22 cellular contexts compared by ENCODE assay signal in the genomic region with DNA sequence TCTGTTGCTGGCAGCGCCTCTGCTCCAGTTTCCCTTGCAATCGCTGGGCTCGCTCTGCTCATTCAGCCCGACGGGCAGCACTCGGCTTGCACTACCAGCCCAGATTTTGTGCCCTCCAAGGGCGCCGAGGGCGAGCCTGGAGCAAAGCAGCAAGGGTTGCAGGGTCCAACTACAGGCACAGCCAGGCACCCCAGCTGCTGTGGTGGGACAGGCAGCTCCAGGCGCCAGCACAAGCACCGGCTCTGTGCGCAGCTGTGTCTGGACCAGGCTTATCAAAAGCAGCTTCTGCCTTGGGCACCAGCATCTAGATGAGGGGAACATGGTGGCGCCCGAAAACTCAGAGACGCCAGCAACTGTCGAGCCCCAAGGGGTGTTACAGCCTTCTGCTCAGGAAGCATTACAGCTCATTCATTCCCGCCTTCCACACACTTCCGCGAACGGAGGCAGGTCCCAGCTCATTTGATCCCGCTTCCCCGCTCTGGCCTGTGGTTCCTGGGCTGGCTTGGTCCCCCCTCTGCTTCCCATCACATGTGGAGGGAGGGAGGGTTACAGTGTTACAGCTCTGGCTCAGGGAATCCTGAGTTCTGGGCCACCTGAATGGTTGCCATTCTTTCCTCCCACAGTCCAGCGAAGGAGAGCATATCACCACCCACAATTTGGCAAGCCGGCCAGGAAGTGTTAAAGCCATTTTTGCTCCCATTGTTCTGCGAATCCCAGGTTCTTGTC.
DNase-seq lines count a peak whose midpoint lies in the region; ATAC-seq and TF ChIP-seq lines count a peak whose summit lies in the region.
"Had no signal": no experiment of that assay in that cellular context is flagged by ENCODE, and none has a peak within 500 bp of the region (broad histone marks: within the 10 kb centered on the region; RNA-seq: fewer than 3 reads in every experiment).

No MANE protein-coding gene starts in this region.

- no peaks in the 10 kb centered on the region for H3K9me3 Mint-ChIP-seq in chondrocyte (ENCODE audit: low read depth)
- H3K9me3 Mint-ChIP-seq in stimulated activated effector memory CD8-positive, alpha-beta T cell treated with anti-CD3 and anti-CD28 coated beads, Interleukin-12 subunit alpha, Interleukin-12 subunit beta, amount 100 ng/mL, for 72 hours, result no peaks in the 10 kb centered on the region
- H3K9me3 Mint-ChIP-seq: HFFc6 had no signal

- dilution Hi-C loops in IMR-90 (cut with HindIII; ENCODE audit: low sequenced_read_pairs, unreplicated experiment), result no loop called here

- no peak for TF ChIP-seq CTCF in GM06990 (IDR thresholded peaks at IDR 0.05; ENCODE audit: insufficient read depth, low read length, poor library complexity, severe bottlenecking)
- no peak for TF ChIP-seq CTCF in IMR-90 (conservative IDR thresholded peaks at IDR 0.05; ENCODE audit: low read depth, low read length)
- TF ChIP-seq CTCF in chondrocyte (IDR thresholded peaks at IDR 0.05), result no peak

- H3K27me3 ChIP-seq in GM06990 (replicated peaks; ENCODE audit: control insufficient read depth, insufficient read depth, low read length) (no peaks in the 10 kb centered on the region), IMR-90 (ENCODE audit: control insufficient read depth, insufficient read depth, low read length) (no peaks in the 10 kb centered on the region)

- no peaks in the 10 kb centered on the region for H3K36me3 ChIP-seq in GM06990 (ENCODE audit: control insufficient read depth, insufficient read depth, low read length)
- no peaks in the 10 kb centered on the region for H3K36me3 ChIP-seq in IMR-90 (ENCODE audit: control insufficient read depth, insufficient read depth, low read length)

- H3K27ac Mint-ChIP-seq in chondrocyte (ENCODE audit: unreplicated experiment), result no peak overlapping the region
- H3K27ac Mint-ChIP-seq in stimulated activated effector memory CD8-positive, alpha-beta T cell treated with anti-CD3 and anti-CD28 coated beads, Interleukin-12 subunit alpha, Interleukin-12 subunit beta, amount 100 ng/mL, for 72 hours, result no peak overlapping the region
- H3K27ac Mint-ChIP-seq: B cell, CD14-positive monocyte, HFFc6 had no signal

- H3K9ac ChIP-seq in IMR-90 (ENCODE audit: low read depth, low read length), result no peak overlapping the region

- H4K8ac ChIP-seq in IMR-90 (ENCODE audit: low read depth in 2 of 2, low read length in 2 of 2), result no peak overlapping the region

- no peak overlapping the region for H3K14ac ChIP-seq in IMR-90 (replicated peaks; ENCODE audit: low read depth, low read length)

- no peaks in the 10 kb centered on the region for H3K27me3 Mint-ChIP-seq in chondrocyte (ENCODE audit: low read depth)
- H3K27me3 Mint-ChIP-seq: B cell had no signal

- intact Hi-C loops in IMR-90 (cut with micrococcal nuclease), result no loop called here

- no peak overlapping the region for H2BK15ac ChIP-seq in IMR-90 (ENCODE audit: low read depth, low read length)

- no peak overlapping the region for H3K4me3 ChIP-seq in GM06990 (replicated peaks; ENCODE audit: low read depth, low read length)
- H3K4me3 ChIP-seq in IMR-90 (ENCODE audit: insufficient read depth, low read depth, low read length), result no peak overlapping the region
- H3K4me3 ChIP-seq: A549, SK-N-MC had no signal

- H3K56ac ChIP-seq in IMR-90 (ENCODE audit: extremely low read depth, insufficient read depth, low read length), result no peak overlapping the region

- peak; percentile 2 for DNase-seq in GM06990 (ENCODE audit: extremely low read depth, insufficient read length)
- DNase-seq in IMR-90, result no peak
- peak; percentile 72 for DNase-seq in chondrocyte (ENCODE audit: low spot score)
- no peak for DNase-seq in stimulated activated effector memory CD8-positive, alpha-beta T cell treated with anti-CD3 and anti-CD28 coated beads, Interleukin-12 subunit alpha, Interleukin-12 subunit beta, amount 100 ng/mL, for 72 hours (ENCODE audit: low spot score in 2 of 2)
- no peak for DNase-seq in Kasumi-1 (lab: John Stamatoyannopoulos, UW)
- DNase-seq: H7, HFFc6, KBM-7, MV-4-11, NCI-H1105 treated with DMSO at 0.1 percent for 48 hours, NCI-H2029 treated with DMSO at 0.1 percent for 48 hours, NCI-H2171 treated with DMSO at 0.1 percent for 48 hours, NCI-H446, NCI-H526, SHP77 treated with DMSO at 0.1 percent for 48 hours, SW 1271 had no signal

- no peak overlapping the region for H4K5ac ChIP-seq in IMR-90 (ENCODE audit: low read depth, low read length)

- no TSS peak for BruUV-seq in IMR-90 (replicated peaks; lab: Mats Ljungman, UMichigan)

- no peak overlapping the region for H3K4me2 ChIP-seq in IMR-90 (ENCODE audit: low read depth, low read length)
- H3K4me2 ChIP-seq: A549 had no signal

- H3K4me1 Mint-ChIP-seq in chondrocyte (ENCODE audit: low read depth), result peaks cover 32% of the 10 kb centered on the region
- no peaks in the 10 kb centered on the region for H3K4me1 Mint-ChIP-seq in stimulated activated effector memory CD8-positive, alpha-beta T cell treated with anti-CD3 and anti-CD28 coated beads, Interleukin-12 subunit alpha, Interleukin-12 subunit beta, amount 100 ng/mL, for 72 hours
- H3K4me1 Mint-ChIP-seq: B cell, CD14-positive monocyte had no signal

- no peak overlapping the region for H3K4me3 Mint-ChIP-seq in chondrocyte (ENCODE audit: unreplicated experiment)
- no peak overlapping the region for H3K4me3 Mint-ChIP-seq in stimulated activated effector memory CD8-positive, alpha-beta T cell treated with anti-CD3 and anti-CD28 coated beads, Interleukin-12 subunit alpha, Interleukin-12 subunit beta, amount 100 ng/mL, for 72 hours
- H3K4me3 Mint-ChIP-seq: B cell, CD14-positive monocyte, HFFc6 had no signal

- H3K36me3 Mint-ChIP-seq in chondrocyte (ENCODE audit: low read depth), result no peaks in the 10 kb centered on the region
- no peaks in the 10 kb centered on the region for H3K36me3 Mint-ChIP-seq in stimulated activated effector memory CD8-positive, alpha-beta T cell treated with anti-CD3 and anti-CD28 coated beads, Interleukin-12 subunit alpha, Interleukin-12 subunit beta, amount 100 ng/mL, for 72 hours
- H3K36me3 Mint-ChIP-seq: CD14-positive monocyte had no signal

- WGBS in IMR-90 (ENCODE audit: extremely low coverage in 2 of 2, insufficient read length in 1 of 2), 2 experiments, result 98% methylated on average over 14 of the region's 25 CpGs; no CpG with 5 or more reads in 1 of the 2 experiments

- no peak overlapping the region for H3K18ac ChIP-seq in IMR-90 (ENCODE audit: low read depth, low read length)

- H3K4me1 ChIP-seq in IMR-90 (ENCODE audit: control insufficient read depth, insufficient read depth, low read length), result peaks cover 5% of the 10 kb centered on the region

- peak overlapping the region; percentile 23 for H2AFZ ChIP-seq in IMR-90 (replicated peaks; ENCODE audit: low read length, poor library complexity)

- H4K20me1 ChIP-seq in IMR-90 (ENCODE audit: insufficient read depth, low read length), result no peaks in the 10 kb centered on the region

- TF ChIP-seq RAD21 in IMR-90 (IDR thresholded peaks at IDR 0.05; ENCODE audit: low read length), result no peak

- H2BK20ac ChIP-seq in IMR-90 (ENCODE audit: low read depth, low read length), result no peak overlapping the region

- no peak overlapping the region for H3K23ac ChIP-seq in IMR-90 (ENCODE audit: low read depth, low read length)

- POLR2A ChIA-PET in IMR-90 (lab: Charles Lee; ENCODE audit: unreplicated experiment), result no interaction called here

- H3K27ac ChIP-seq in IMR-90 (ENCODE audit: insufficient read depth, low read length), result no peak overlapping the region
- H3K27ac ChIP-seq: A549, SK-N-MC had no signal

- H3K79me1 ChIP-seq in IMR-90 (ENCODE audit: low read depth in 1 of 2, low read length in 2 of 2), result no peaks in the 10 kb centered on the region

- in situ Hi-C loops in IMR-90 (cut with MboI; ENCODE audit: low sequenced_read_pairs), result no loop called here

- no peaks in the 10 kb centered on the region for H3K9me1 ChIP-seq in IMR-90 (ENCODE audit: insufficient read depth, low read length)

- no peak overlapping the region for H4K91ac ChIP-seq in IMR-90 (ENCODE audit: insufficient read depth, low read depth, low read length)

- H3K9me3 ChIP-seq in IMR-90 (ENCODE audit: control insufficient read depth, insufficient read depth, low read length), result no peaks in the 10 kb centered on the region
- H3K9me3 ChIP-seq: A549 had no signal

- no peak for ATAC-seq in IMR-90 (ENCODE audit: low read depth)
- ATAC-seq in stimulated activated effector memory CD8-positive, alpha-beta T cell treated with anti-CD3 and anti-CD28 coated beads, Interleukin-12 subunit alpha, Interleukin-12 subunit beta, amount 100 ng/mL, for 72 hours, result peak; percentile 40
- no peak for ATAC-seq in GM21723 (IDR thresholded peaks at IDR 0.05; ENCODE audit: unreplicated experiment)
- ATAC-seq in GM21825 (IDR thresholded peaks at IDR 0.05; ENCODE audit: unreplicated experiment), result no peak
- ATAC-seq: A549 had no signal

- H2BK5ac ChIP-seq in IMR-90 (ENCODE audit: low read depth, low read length, poor library complexity, severe bottlenecking), result no peak overlapping the region

- peak overlapping the region; percentile 24; the same call in 1 of the 2 replicates for H2BK120ac ChIP-seq in IMR-90 (ENCODE audit: low read depth, low read length)

- CTCF ChIA-PET in IMR-90 (lab: Yijun Ruan, JAX), result no interaction called here

- TF ChIP-seq POLR2A in IMR-90 (IDR thresholded peaks at IDR 0.05; ENCODE audit: low read depth, low read length), result no peak

- peak overlapping the region; percentile 30 for H2AK9ac ChIP-seq in IMR-90 (replicated peaks; ENCODE audit: low read depth, low read length, poor library complexity)

- no peak overlapping the region for H3K4ac ChIP-seq in IMR-90 (ENCODE audit: low read depth, low read length)

- H2AK5ac ChIP-seq in IMR-90 (ENCODE audit: low read depth, low read length), result peak overlapping the region; percentile 74; the same call in 1 of the 2 replicates

TF ChIP-seq in IMR-90, 13 proteins besides CTCF, POLR2A, EP300 and RAD21 (continues in another document):
- TF ChIP-seq NFE2L2 (IDR thresholded peaks at IDR 0.05; ENCODE audit: low read depth, low read length), result no peak
- TF ChIP-seq CEBPB (IDR thresholded peaks at IDR 0.05; ENCODE audit: low read depth, low read length), result no peak
- no peak for TF ChIP-seq CHD1 (IDR thresholded peaks at IDR 0.05; ENCODE audit: low read depth, low read length)
- no peak for TF ChIP-seq FOS (IDR thresholded peaks at IDR 0.05; ENCODE audit: low read depth, low read length)
- TF ChIP-seq, protein P1, sequence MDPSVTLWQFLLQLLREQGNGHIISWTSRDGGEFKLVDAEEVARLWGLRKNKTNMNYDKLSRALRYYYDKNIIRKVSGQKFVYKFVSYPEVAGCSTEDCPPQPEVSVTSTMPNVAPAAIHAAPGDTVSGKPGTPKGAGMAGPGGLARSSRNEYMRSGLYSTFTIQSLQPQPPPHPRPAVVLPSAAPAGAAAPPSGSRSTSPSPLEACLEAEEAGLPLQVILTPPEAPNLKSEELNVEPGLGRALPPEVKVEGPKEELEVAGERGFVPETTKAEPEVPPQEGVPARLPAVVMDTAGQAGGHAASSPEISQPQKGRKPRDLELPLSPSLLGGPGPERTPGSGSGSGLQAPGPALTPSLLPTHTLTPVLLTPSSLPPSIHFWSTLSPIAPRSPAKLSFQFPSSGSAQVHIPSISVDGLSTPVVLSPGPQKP (IDR thresholded peaks at IDR 0.05; ENCODE audit: borderline replicate concordance, low read depth, low read length), result no peak
- no peak for TF ChIP-seq RCOR1 (IDR thresholded peaks at IDR 0.05; ENCODE audit: insufficient replicate concordance, low read length)
- no peak for TF ChIP-seq MAFK (IDR thresholded peaks at IDR 0.05; ENCODE audit: low read depth, low read length)

Comparison
In these comparisons a context has a peak if more than half of its experiments do, and no peak if none do; other contexts are left out.
1. DNase-seq: peak in GM06990 (single experiment) and chondrocyte (single experiment); none in IMR-90 (single experiment), stimulated activated effector memory CD8-positive, alpha-beta T cell treated with anti-CD3 and anti-CD28 coated beads, Interleukin-12 subunit alpha, Interleukin-12 subunit beta, amount 100 ng/mL, for 72 hours (0 of 2) and Kasumi-1 (0 of 2).